Comparison of ENCODE assay signal across 35 cellular contexts in genomic region chr5:98364549-98364948, GRCh38.
"Had no signal": no experiment of that assay in that cellular context is flagged by ENCODE, and none has a peak within 500 bp of the region (broad histone marks: within the 10 kb centered on the region; RNA-seq: fewer than 3 reads in every experiment).

No MANE protein-coding gene starts in this region.

- ATAC-seq: activated naive CD4-positive, alpha-beta T cell treated with anti-CD3 and anti-CD28 coated beads, Interleukin-2, amount 50 U/mL, for 72 hours; activated T-cell treated with anti-CD3 and anti-CD28 coated beads, Interleukin-2, amount 50 U/mL, for 72 hours; body of pancreas; foreskin keratinocyte; gastrocnemius medialis; heart left ventricle; T-helper 17 cell; WTC11 had no signal

- FAIRE-seq: endometrium, endothelial cell of umbilical vein had no signal

- H3K36me3 ChIP-seq: breast epithelium, cardiac muscle cell, colonic mucosa, esophagus squamous epithelium, gastrocnemius medialis, heart left ventricle had no signal

- H3K27ac Mint-ChIP-seq: activated CD4-positive, alpha-beta memory T cell treated with anti-CD3 and anti-CD28 coated beads, Interleukin-2, amount 10 ng/mL, durations not matched to agents 7 days and 5 days; activated CD4-positive, alpha-beta T cell treated with anti-CD3 and anti-CD28 coated beads, Interleukin-2, amount 10 ng/mL, durations not matched to agents 7 days and 5 days; activated naive CD4-positive, alpha-beta T cell treated with anti-CD3 and anti-CD28 coated beads, Interleukin-2, amount 10 ng/mL, durations not matched to agents 7 days and 5 days; activated naive CD4-positive, alpha-beta T cell treated with anti-CD3 and anti-CD28 coated beads, Interleukin-2, amount 50 U/mL, for 72 hours; activated naive CD8-positive, alpha-beta T cell treated with anti-CD3 and anti-CD28 coated beads, Interleukin-2, amount 10 ng/mL, durations not matched to agents 7 days and 5 days; activated T-cell treated with anti-CD3 and anti-CD28 coated beads, Interleukin-2, amount 50 U/mL, for 24 hours; activated T-cell treated with anti-CD3 and anti-CD28 coated beads, Interleukin-2, amount 50 U/mL, for 72 hours; T-helper 17 cell; T-helper 2 cell treated with Interferon-gamma antibody and Interleukin-4, amounts not matched to agents 5 μg/mL and 100 μg/mL, for 36 hours; WTC11 had no signal

- H3K27me3 ChIP-seq: body of pancreas, breast epithelium, cardiac muscle cell, colonic mucosa, esophagus squamous epithelium, foreskin keratinocyte, gastrocnemius medialis, heart left ventricle had no signal

- H3K9me3 Mint-ChIP-seq: activated CD4-positive, alpha-beta memory T cell treated with anti-CD3 and anti-CD28 coated beads, Interleukin-2, amount 10 ng/mL, durations not matched to agents 7 days and 5 days; activated CD4-positive, alpha-beta T cell treated with anti-CD3 and anti-CD28 coated beads, Interleukin-2, amount 10 ng/mL, durations not matched to agents 7 days and 5 days; activated naive CD4-positive, alpha-beta T cell treated with anti-CD3 and anti-CD28 coated beads, Interleukin-2, amount 10 ng/mL, durations not matched to agents 7 days and 5 days; activated naive CD8-positive, alpha-beta T cell treated with anti-CD3 and anti-CD28 coated beads, Interleukin-2, amount 10 ng/mL, durations not matched to agents 7 days and 5 days; T-helper 2 cell treated with Interferon-gamma antibody and Interleukin-4, amounts not matched to agents 5 μg/mL and 100 μg/mL, for 36 hours had no signal

- H3K36me3 Mint-ChIP-seq: activated naive CD4-positive, alpha-beta T cell treated with anti-CD3 and anti-CD28 coated beads, Interleukin-2, amount 10 ng/mL, durations not matched to agents 7 days and 5 days; activated naive CD8-positive, alpha-beta T cell treated with anti-CD3 and anti-CD28 coated beads, Interleukin-2, amount 10 ng/mL, durations not matched to agents 7 days and 5 days had no signal

- H3K9me3 ChIP-seq: breast epithelium, colonic mucosa, esophagus squamous epithelium, gastrocnemius medialis had no signal

- H3K4me3 Mint-ChIP-seq: activated CD4-positive, alpha-beta memory T cell treated with anti-CD3 and anti-CD28 coated beads, Interleukin-2, amount 10 ng/mL, durations not matched to agents 7 days and 5 days; activated CD4-positive, alpha-beta T cell treated with anti-CD3 and anti-CD28 coated beads, Interleukin-2, amount 10 ng/mL, durations not matched to agents 7 days and 5 days; activated naive CD4-positive, alpha-beta T cell treated with anti-CD3 and anti-CD28 coated beads, Interleukin-2, amount 10 ng/mL, durations not matched to agents 7 days and 5 days; activated naive CD8-positive, alpha-beta T cell treated with anti-CD3 and anti-CD28 coated beads, Interleukin-2, amount 10 ng/mL, durations not matched to agents 7 days and 5 days; activated T-cell treated with anti-CD3 and anti-CD28 coated beads, Interleukin-2, amount 50 U/mL, for 24 hours; activated T-cell treated with anti-CD3 and anti-CD28 coated beads, Interleukin-2, amount 50 U/mL, for 72 hours; T-helper 17 cell; T-helper 2 cell treated with Interferon-gamma antibody and Interleukin-4, amounts not matched to agents 5 μg/mL and 100 μg/mL, for 36 hours; WTC11 had no signal

- H3K4me1 Mint-ChIP-seq: activated CD4-positive, alpha-beta memory T cell treated with anti-CD3 and anti-CD28 coated beads, Interleukin-2, amount 10 ng/mL, durations not matched to agents 7 days and 5 days; activated CD4-positive, alpha-beta T cell treated with anti-CD3 and anti-CD28 coated beads, Interleukin-2, amount 10 ng/mL, durations not matched to agents 7 days and 5 days; activated naive CD4-positive, alpha-beta T cell treated with anti-CD3 and anti-CD28 coated beads, Interleukin-2, amount 10 ng/mL, durations not matched to agents 7 days and 5 days; activated naive CD8-positive, alpha-beta T cell treated with anti-CD3 and anti-CD28 coated beads, Interleukin-2, amount 10 ng/mL, durations not matched to agents 7 days and 5 days; T-helper 17 cell had no signal

- H3K4me1 ChIP-seq: breast epithelium, colonic mucosa, esophagus squamous epithelium, foreskin keratinocyte, gastrocnemius medialis, heart left ventricle had no signal

- H3K27me3 Mint-ChIP-seq: activated CD4-positive, alpha-beta memory T cell treated with anti-CD3 and anti-CD28 coated beads, Interleukin-2, amount 10 ng/mL, durations not matched to agents 7 days and 5 days; activated CD4-positive, alpha-beta T cell treated with anti-CD3 and anti-CD28 coated beads, Interleukin-2, amount 10 ng/mL, durations not matched to agents 7 days and 5 days; activated naive CD4-positive, alpha-beta T cell treated with anti-CD3 and anti-CD28 coated beads, Interleukin-2, amount 10 ng/mL, durations not matched to agents 7 days and 5 days; activated naive CD8-positive, alpha-beta T cell treated with anti-CD3 and anti-CD28 coated beads, Interleukin-2, amount 10 ng/mL, durations not matched to agents 7 days and 5 days; activated T-cell treated with anti-CD3 and anti-CD28 coated beads, Interleukin-2, amount 50 U/mL, for 24 hours had no signal

- DNase-seq: activated CD4-positive, alpha-beta memory T cell treated with anti-CD3 and anti-CD28 coated beads, Interleukin-2, amount 10 ng/mL, durations not matched to agents 7 days and 5 days; activated CD4-positive, alpha-beta T cell treated with anti-CD3 and anti-CD28 coated beads for 1 hour; activated CD4-positive, alpha-beta T cell treated with anti-CD3 and anti-CD28 coated beads for 4 hours; activated CD4-positive, alpha-beta T cell treated with anti-CD3 and anti-CD28 coated beads, Interleukin-2, amount 10 ng/mL, durations not matched to agents 7 days and 5 days; activated CD4-positive, alpha-beta T cell treated with anti-CD3 and anti-CD28 coated beads, Interleukin-2, amount 50 U/mL, for 4 hours; activated CD8-positive, alpha-beta memory T cell treated with anti-CD3 and anti-CD28 coated beads, Interleukin-2, amount 50 U/mL, for 48 hours; activated gamma-delta T cell; activated naive CD4-positive, alpha-beta T cell; activated naive CD4-positive, alpha-beta T cell treated with anti-CD3 and anti-CD28 coated beads, Interleukin-2, amount 10 ng/mL, durations not matched to agents 7 days and 5 days; activated naive CD8-positive, alpha-beta T cell treated with anti-CD3 and anti-CD28 coated beads, Interleukin-2, amount 10 ng/mL, durations not matched to agents 7 days and 5 days; activated T-cell treated with anti-CD3 and anti-CD28 coated beads for 4 hours; activated T-cell treated with anti-CD3 and anti-CD28 coated beads, Interleukin-2, amount 50 U/mL, for 24 hours; activated T-cell treated with anti-CD3 and anti-CD28 coated beads, Interleukin-2, amount 50 U/mL, for 72 hours; anterior cingulate cortex; body of pancreas; central memory CD4-positive, alpha-beta T cell; cerebellar nuclear complex; effector CD8-positive, alpha-beta T cell; esophagus squamous epithelium; foreskin keratinocyte; gastrocnemius medialis; glutamatergic neuron; heart left ventricle; T-helper 1 cell; T-helper 17 cell; T1000 had no signal

- H3K27ac ChIP-seq: body of pancreas, breast epithelium, cardiac muscle cell, colonic mucosa, epithelial cell of prostate, esophagus squamous epithelium, foreskin keratinocyte, gastrocnemius medialis, heart left ventricle had no signal

- H3K4me3 ChIP-seq: body of pancreas, breast epithelium, cardiac muscle cell, colonic mucosa, esophagus squamous epithelium, gastrocnemius medialis, heart left ventricle had no signal
